ENCODE assay signal across 10 cellular contexts in genomic region chr17:40458001-40458791, GRCh38. TPM values are rescaled to one million over a fixed set of nuclear protein-coding genes. Genes with fewer than 3 reads are reported as not detected.
DNase-seq lines count a peak whose midpoint lies in the region; ATAC-seq and TF ChIP-seq lines count a peak whose summit lies in the region.
"Had no signal": no experiment of that assay in that cellular context is flagged by ENCODE, and none has a peak within 500 bp of the region (broad histone marks: within the 10 kb centered on the region; RNA-seq: fewer than 3 reads in every experiment).

No MANE protein-coding gene starts in this region.

- POLR2A ChIA-PET in HEK293 (lab: Yijun Ruan, JAX), result interaction anchor here (1.0 kb wide), 1 partner anchor 40 kb away, joined by 3 read pairs; the partner anchor contains the start of gene TOP2A

- CTCF ChIA-PET in HEK293 (lab: Yijun Ruan, JAX), result interaction anchor here (0.5 to 5.9 kb wide), 7 partner anchors 9 to 107 kb away, joined by 3 to 57 read pairs (median 3); no protein-coding TSS in a partner anchor

- WGBS in spleen, 5 donors, result 64 to 80% (median 75%) methylated on average over 7 to 16 of the region's 16 CpGs

- H3K4me3 ChIP-seq in HEK293 (ENCODE audit: low read depth, low read length) (no peak overlapping the region), spleen (no peak overlapping the region)

- H3K4me1 Mint-ChIP-seq in immature natural killer cell, result no peaks in the 10 kb centered on the region

- no peaks in the 10 kb centered on the region for H3K27me3 ChIP-seq in spleen (replicated peaks in 1 of 7)

- H3K4me3 Mint-ChIP-seq in immature natural killer cell, result no peak overlapping the region

- no peak for TF ChIP-seq POLR2A in spleen (IDR thresholded peaks at IDR 0.05)

- H3K9me3 ChIP-seq in HEK293 (ENCODE audit: control insufficient read depth, insufficient read depth, low read depth, low read length), result no peaks in the 10 kb centered on the region
- no peaks in the 10 kb centered on the region for H3K9me3 ChIP-seq in spleen

- TF ChIP-seq CTCF in HEK293 (tag by site-specific recombination; IDR thresholded peaks at IDR 0.05), result no peak
- TF ChIP-seq CTCF in spleen (IDR thresholded peaks at IDR 0.05 in 8 of 11, conservative IDR thresholded peaks at IDR 0.05 in 3 of 11), result no peak

- no peak overlapping the region for H3K27ac Mint-ChIP-seq in immature natural killer cell

- no peaks in the 10 kb centered on the region for H3K36me3 Mint-ChIP-seq in immature natural killer cell

- ATAC-seq in HG02981 (IDR thresholded peaks at IDR 0.05; ENCODE audit: unreplicated experiment) (no peak), HG03108 (IDR thresholded peaks at IDR 0.05; ENCODE audit: unreplicated experiment) (no peak)

- peaks cover 8% of the 10 kb centered on the region; the same call in 1 of the 2 replicates for H3K4me1 ChIP-seq in HEK293 (ENCODE audit: control insufficient read depth, insufficient read depth, low read length)
- peaks cover 0 to 92% (median 36%) of the 10 kb centered on the region in 6 donors for H3K4me1 ChIP-seq in spleen

- intact Hi-C loops in spleen (cut with DNase I; ENCODE audit: low total_unique reads), result no loop called here

- H3K27ac ChIP-seq in HEK293 (ENCODE audit: extremely low read depth, low read depth, low read length) (no peak overlapping the region), spleen (peak overlapping the region in 5 of 8 donors; percentile 3 to 67 (median 44))
- H3K27ac ChIP-seq: WERI-Rb-1 had no signal

- H3K27me3 Mint-ChIP-seq in immature natural killer cell (ENCODE audit: low read depth in 3 of 3), result peaks cover 2% of the 10 kb centered on the region in 3 donors

- H3K9me3 Mint-ChIP-seq in immature natural killer cell, result no peaks in the 10 kb centered on the region

- H3K36me3 ChIP-seq in HEK293 (ENCODE audit: control insufficient read depth in 2 of 2, insufficient read depth in 1 of 2, low read length in 2 of 2), result peaks cover 0 to 23% of the 10 kb centered on the region in 2 experiments; a peak in 1 of 3 replicates
- peaks cover 0 to 58% (median 31%) of the 10 kb centered on the region in 6 donors for H3K36me3 ChIP-seq in spleen

- DNase-seq in amniotic epithelial cell (ENCODE audit: low read depth), result peak; percentile 86
- DNase-seq in hepatic stellate cell (ENCODE audit: low spot score), result peak; percentile 90
- no peak for DNase-seq in spleen
- DNase-seq in immature natural killer cell, result no peak
- no peak for DNase-seq in activated effector memory CD4-positive, alpha-beta T cell treated with anti-CD3 and anti-CD28 coated beads, Interleukin-2, amount 50 U/mL, for 16 hours
- DNase-seq: NCI-H1417 treated with DMSO at 0.1 percent for 48 hours, WERI-Rb-1 had no signal

TF ChIP-seq in HEK293, 187 proteins besides CTCF, POLR2A, EP300 and RAD21:
- TF ChIP-seq ZBTB8A (tag by site-specific recombination; IDR thresholded peaks at IDR 0.05) (no peak), ZNF398 (tag by site-specific recombination; IDR thresholded peaks at IDR 0.05) (peak; percentile 73), ZSCAN30 (tag by site-specific recombination; IDR thresholded peaks at IDR 0.05) (no peak), ZFHX2 (tag by site-specific recombination; conservative IDR thresholded peaks at IDR 0.05) (0 out of 2 replicates have a peak, but pooled peaks have one; percentile 34), HIC1 (tag by site-specific recombination; IDR thresholded peaks at IDR 0.05) (no peak), INSM2 (tag by site-specific recombination; IDR thresholded peaks at IDR 0.05) (no peak), HOXD13 (CRISPR knock-in tag; IDR thresholded peaks at IDR 0.05; ENCODE audit: borderline replicate concordance) (no peak), YY1 (tag by site-specific recombination; IDR thresholded peaks at IDR 0.05) (no peak), ZNF362 (tag by site-specific recombination; IDR thresholded peaks at IDR 0.05) (no peak), ZFP3 (tag by site-specific recombination; IDR thresholded peaks at IDR 0.05; ENCODE audit: low read depth) (no peak), ZNF488 (tag by site-specific recombination; IDR thresholded peaks at IDR 0.05) (no peak), SP7 (tag by site-specific recombination; IDR thresholded peaks at IDR 0.05) (no peak), ZNF311 (tag by site-specific recombination; IDR thresholded peaks at IDR 0.05; ENCODE audit: borderline replicate concordance) (no peak), ZNF416 (tag by site-specific recombination; IDR thresholded peaks at IDR 0.05) (no peak)
TF ChIP-seq in HEK293: peak in this region for 2.

RNA-seq across cellular contexts. Expression of gene IGFBP4, which starts 14.9 kb away (rescaled TPM):
- 100 to 1,000 TPM; 287 to 537 (median 336) TPM for total RNA-seq in spleen
- 100 to 1,000 TPM in 2 of 3 donors, 10 to 100 TPM in 1; 49.3 to 131 (median 107) TPM for polyA plus RNA-seq in spleen
- 10 to 100 TPM; 22.3 to 41.7 (median 36.2) TPM for polyA plus RNA-seq in immature natural killer cell

RNA-seq across cellular contexts. Expression of gene TOP2A, which starts 40.5 kb away (rescaled TPM):
- total RNA-seq in spleen, result 10 to 100 TPM in 5 of 7 donors, 1 to 10 TPM in 2; 5.5 to 37.5 (median 14.4) TPM
- polyA plus RNA-seq in spleen (10 to 100 TPM in 1 of 3 donors, 1 to 10 TPM in 2; 5.8 to 27.5 (median 8.1) TPM), immature natural killer cell (1 to 10 TPM in 2 of 3 donors, under 1 TPM in 1; 0.80 to 2.4 (median 2.2) TPM)

RNA-seq across cellular contexts. Expression of gene TNS4, which starts 43.2 kb away (rescaled TPM):
- total RNA-seq in spleen, result 1 to 10 TPM in 1 of 7 donors, under 1 TPM in 5, not detected in 1; 0.14 to 1.3 (median 0.41) TPM
- polyA plus RNA-seq in spleen (under 1 TPM; 0.15 to 0.45 (median 0.21) TPM), immature natural killer cell (under 1 TPM in 1 of 3 donors, not detected in 2; 0.12 TPM)

Comparison
In these comparisons a context has a peak if more than half of its experiments do, and no peak if none do; other contexts are left out.
1. DNase-seq: peak in amniotic epithelial cell (single experiment) and hepatic stellate cell (single experiment); none in spleen (single experiment), immature natural killer cell (0 of 3) and activated effector memory CD4-positive, alpha-beta T cell treated with anti-CD3 and anti-CD28 coated beads, Interleukin-2, amount 50 U/mL, for 16 hours (single experiment).